Comparison of ENCODE assay signal across 7 cellular contexts in genomic region chr5:97425511-97425910, GRCh38.
DNase-seq lines count a peak whose midpoint lies in the region; ATAC-seq, FAIRE-seq and TF ChIP-seq lines count a peak whose summit lies in the region.

No MANE protein-coding gene starts in this region.

- H3K4me2 ChIP-seq in GM12878 (ENCODE audit: control insufficient read depth, insufficient read depth) = no peak overlapping the region

- H3K4me3 Mint-ChIP-seq in HFFc6 = no peak overlapping the region
- H3K4me3 Mint-ChIP-seq in nephron progenitor cell = no peak overlapping the region

- TF ChIP-seq POLR2A in GM12878 (IDR thresholded peaks at IDR 0.05; ENCODE audit: low read depth, low read length) (no peak), lower leg skin (IDR thresholded peaks at IDR 0.05) (no peak)

- TF ChIP-seq CTCF in GM10248 (IDR thresholded peaks at IDR 0.05; ENCODE audit: control extremely low read depth, extremely low read depth, low read depth, missing control alignments) (peak; percentile 35), HFFc6 (IDR thresholded peaks at IDR 0.05) (peak; percentile 69), GM12878 (IDR thresholded peaks at IDR 0.05 in 2 of 3, conservative IDR thresholded peaks at IDR 0.05 in 1 of 3; ENCODE audit: control insufficient read depth in 2 of 3, extremely low read depth in 1 of 3, insufficient read depth in 1 of 3, low read depth in 3 of 3, low read length in 3 of 3) (peak; percentile 34 to 51 (median 42)), nephron progenitor cell (IDR thresholded peaks at IDR 0.05) (peak; percentile 18), lower leg skin (IDR thresholded peaks at IDR 0.05) (no peak)

- intact Hi-C loops in GM12878 (cut with micrococcal nuclease; ENCODE audit: unreplicated experiment) = loop anchor here (1.0 to 5.0 kb wide), 2 partner anchors 109 to 128 kb away; no protein-coding TSS in a partner anchor
- intact Hi-C loops in lower leg skin (cut with DNase I; ENCODE audit: low total_unique reads) = no loop called here

- H3K27me3 Mint-ChIP-seq in HFFc6 (ENCODE audit: insufficient read depth) = no peaks in the 10 kb centered on the region
- no peaks in the 10 kb centered on the region for H3K27me3 Mint-ChIP-seq in nephron progenitor cell (ENCODE audit: low read depth, poor library complexity)

- POLR2A ChIA-PET in GM10248 (lab: Yijun Ruan, JAX) (no interaction called here), GM12878 (lab: Charles Lee) (no interaction called here)

- H3K27ac Mint-ChIP-seq in HFFc6 (no peak overlapping the region), nephron progenitor cell (no peak overlapping the region)

- H4K20me1 ChIP-seq in GM12878 (ENCODE audit: control insufficient read depth, insufficient read depth) = no peaks in the 10 kb centered on the region

- in situ Hi-C loops in GM12878 (cut with MboI) = no loop called here

- no peak for DNase-seq in GM10248 (ENCODE audit: extremely low spot score)
- DNase-seq in HFFc6 = no peak
- DNase-seq in GM12878 (ENCODE audit: low read depth, low spot score) = no peak
- no peak for DNase-seq in nephron progenitor cell
- DNase-seq in lower leg skin (ENCODE audit: low spot score in 2 of 2) = no peak
- no peak for DNase-seq in activated naive CD4-positive, alpha-beta T cell treated with Interleukin-2 at 50 U/mL for 16 hours

- H3K4me3 ChIP-seq in GM12878 (no peak overlapping the region), lower leg skin (ENCODE audit: low read depth, poor library complexity, severe bottlenecking) (no peak overlapping the region)

- no peak for FAIRE-seq in GM12878 (lab: Jason Lieb, UNC)

- H3K36me3 Mint-ChIP-seq in HFFc6 (ENCODE audit: low read depth) (no peaks in the 10 kb centered on the region), nephron progenitor cell (ENCODE audit: low read depth) (no peaks in the 10 kb centered on the region)

- no peaks in the 10 kb centered on the region; the same call in 2 of the 3 replicates for H3K9me3 ChIP-seq in GM12878 (replicated peaks; ENCODE audit: control insufficient read depth, insufficient read depth, low read length)

- H3K4me1 ChIP-seq in GM12878 (ENCODE audit: control insufficient read depth, insufficient read depth, low read length) = no peaks in the 10 kb centered on the region

- H3K9me3 Mint-ChIP-seq in HFFc6 = no peaks in the 10 kb centered on the region
- no peaks in the 10 kb centered on the region for H3K9me3 Mint-ChIP-seq in nephron progenitor cell

- SMC1A ChIA-PET in GM12878 (lab: Charles Lee; ENCODE audit: uncharacterized antibody, unreplicated experiment) = interaction anchor here (0.9 to 5.3 kb wide), 14 partner anchors 8 to 1375 kb away, joined by 3 to 33 read pairs (median 4); no protein-coding TSS in a partner anchor

- no peak for TF ChIP-seq EP300 in GM12878 (IDR thresholded peaks at IDR 0.05; ENCODE audit: borderline replicate concordance in 1 of 2, control insufficient read depth in 1 of 2, low read depth in 2 of 2, low read length in 2 of 2)

- CTCF ChIA-PET in GM10248 (lab: Yijun Ruan, JAX) (interaction anchor here (0.6 to 3.5 kb wide), 3 partner anchors 13 to 107 kb away, joined by 3 to 21 read pairs (median 5); no protein-coding TSS in a partner anchor), GM12878 (lab: Yijun Ruan, JAX) (interaction anchor here (0.7 to 3.5 kb wide), 8 partner anchors 8 to 1346 kb away, joined by 3 to 34 read pairs (median 4); no protein-coding TSS in a partner anchor)

- H3K36me3 ChIP-seq in GM12878 (ENCODE audit: control insufficient read depth in 2 of 2, insufficient read depth in 2 of 2, low read length in 1 of 2) = no peaks in the 10 kb centered on the region

- no peaks in the 10 kb centered on the region for H3K27me3 ChIP-seq in GM12878 (replicated peaks in 1 of 2; ENCODE audit: control insufficient read depth in 2 of 2, insufficient read depth in 2 of 2, low read length in 1 of 2)

- H2AFZ ChIP-seq in GM12878 (ENCODE audit: control insufficient read depth, low read depth, low read length) = no peak overlapping the region

- peaks cover 4% of the 10 kb centered on the region; the same call in 1 of the 2 replicates for H3K4me1 Mint-ChIP-seq in HFFc6 (ENCODE audit: low read depth)
- peaks cover 8% of the 10 kb centered on the region for H3K4me1 Mint-ChIP-seq in nephron progenitor cell

- WGBS in GM12878 (ENCODE audit: insufficient coverage, insufficient replicate concordance, low lambda C conversion rate, missing lambda C conversion rate) = 64% methylated on average over 4 of the region's 4 CpGs
- 81 to 83% methylated on average over 4 of the region's 4 CpGs for WGBS in lower leg skin, 2 donors

- H3K79me2 ChIP-seq in GM12878 (ENCODE audit: control insufficient read depth, insufficient read depth, low read length) = no peaks in the 10 kb centered on the region

- H3K9ac ChIP-seq in GM12878 (ENCODE audit: control insufficient read depth, insufficient read depth, low read length) = no peak overlapping the region

- BruUV-seq in GM12878 (replicated peaks; lab: Mats Ljungman, UMichigan) = no TSS peak

- RAD21 ChIA-PET in GM12878 (lab: Charles Lee; ENCODE audit: unreplicated experiment) = interaction anchor here (0.6 to 3.9 kb wide), 6 partner anchors 97 to 1346 kb away, joined by 3 to 28 read pairs (median 4); no protein-coding TSS in a partner anchor

- peak; percentile 47; the same call in 2 of the 3 replicates for ATAC-seq in GM12878
- ATAC-seq in HG03520 (IDR thresholded peaks at IDR 0.05; ENCODE audit: unreplicated experiment) = no peak

- peak; percentile 82 for TF ChIP-seq RAD21 in GM12878 (IDR thresholded peaks at IDR 0.05; ENCODE audit: insufficient read depth, low read depth, low read length)

- H3K27ac ChIP-seq in GM12878 (ENCODE audit: control insufficient read depth, insufficient read depth) = no peak overlapping the region

TF ChIP-seq in GM12878, 131 proteins besides CTCF, POLR2A, EP300 and RAD21:
- TF ChIP-seq JUNB (IDR thresholded peaks at IDR 0.05) (no peak), SMC3 (IDR thresholded peaks at IDR 0.05; ENCODE audit: borderline replicate concordance, low read length) (peak; percentile 34; the same call in 1 of the 2 replicates)
TF ChIP-seq in GM12878: peak in this region for 1.

Comparison
In these comparisons a context has a peak if more than half of its experiments do, and no peak if none do; other contexts are left out.
1. CTCF ChIP-seq: peak in GM10248 (single experiment), HFFc6 (single experiment), GM12878 (3 of 3) and nephron progenitor cell (single experiment); none in lower leg skin (0 of 3).